Comparison of ENCODE assay signal across 26 cellular contexts in the genomic region with DNA sequence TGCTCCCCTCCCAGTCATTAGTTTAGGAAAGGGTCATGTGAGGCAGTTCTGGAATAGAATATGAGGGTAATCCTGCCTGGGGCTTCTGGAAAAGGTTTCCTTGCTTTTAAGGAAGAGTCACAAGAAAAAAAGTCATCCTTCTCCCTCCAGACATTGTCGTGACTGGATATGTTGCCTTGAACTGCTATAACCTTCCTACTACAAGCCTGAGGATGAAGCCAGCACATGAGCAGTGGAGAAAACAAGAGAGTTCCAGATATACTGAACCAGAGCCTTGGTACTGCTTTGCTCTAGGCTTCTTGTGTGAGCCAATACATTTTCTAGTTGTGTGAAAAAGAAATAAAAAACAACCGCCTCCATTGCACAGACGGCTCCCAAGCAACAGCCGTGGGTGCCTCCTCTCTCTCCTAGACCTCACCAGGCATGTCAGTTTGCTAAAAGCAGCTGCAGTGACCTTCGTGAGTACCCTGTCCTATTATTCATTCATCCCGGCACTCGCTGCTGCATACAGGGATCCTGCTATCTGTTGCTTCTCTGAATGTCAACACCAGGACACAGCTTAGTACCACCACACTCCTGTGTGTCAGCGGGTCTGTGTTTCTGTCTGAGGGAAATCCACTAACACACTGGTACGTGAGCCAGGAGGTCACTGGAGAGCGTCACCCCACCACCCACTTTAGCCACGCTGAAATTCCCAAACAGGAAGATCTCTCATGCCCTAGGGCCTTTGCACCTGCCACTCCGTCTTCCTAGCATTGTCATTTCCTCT.
"Had no signal": no experiment of that assay in that cellular context is flagged by ENCODE, and none has a peak within 500 bp of the region (broad histone marks: within the 10 kb centered on the region; RNA-seq: fewer than 3 reads in every experiment).

No MANE protein-coding gene starts in this region.

- H3K4me1 ChIP-seq: foreskin keratinocyte, uterus had no signal

- H3K4me1 Mint-ChIP-seq: activated B cell treated with CpG ODN at 0.5 μM for 24 hours; activated CD8-positive, alpha-beta memory T cell treated with anti-CD3 and anti-CD28 coated beads, Interleukin-2, amount 10 ng/mL, durations not matched to agents 7 days and 5 days; memory B cell; naive thymus-derived CD8-positive, alpha-beta T cell; T-cell had no signal

- H3K27me3 ChIP-seq: foreskin keratinocyte, right lobe of liver, uterus had no signal

- H3K9me3 Mint-ChIP-seq: activated B cell treated with CpG ODN at 0.5 μM for 24 hours; activated CD8-positive, alpha-beta T cell treated with anti-CD3 and anti-CD28 coated beads for 36 hours; activated naive CD4-positive, alpha-beta T cell treated with anti-CD3 and anti-CD28 coated beads, Interleukin-2, amount 50 U/mL, for 72 hours; effector memory CD8-positive, alpha-beta T cell; memory B cell; naive thymus-derived CD8-positive, alpha-beta T cell; stimulated activated naive CD8-positive, alpha-beta T cell treated with anti-CD3 and anti-CD28 coated beads, Interleukin-15, Interleukin-2, amounts not matched to agents 100 ng/mL and 50 ng/mL, for 24 hours; T-cell; T-helper 2 cell treated with Interferon-gamma antibody and Interleukin-4, amounts not matched to agents 5 μg/mL and 100 μg/mL, for 36 hours; type B pancreatic cell had no signal

- H3K36me3 ChIP-seq: right lobe of liver, uterus had no signal

- H3K27ac Mint-ChIP-seq: activated B cell treated with CpG ODN at 0.5 μM for 24 hours; activated CD8-positive, alpha-beta memory T cell treated with anti-CD3 and anti-CD28 coated beads, Interleukin-2, amount 10 ng/mL, durations not matched to agents 7 days and 5 days; activated CD8-positive, alpha-beta T cell treated with anti-CD3 and anti-CD28 coated beads for 36 hours; activated naive CD4-positive, alpha-beta T cell treated with anti-CD3 and anti-CD28 coated beads, Interleukin-2, amount 50 U/mL, for 72 hours; effector memory CD8-positive, alpha-beta T cell; memory B cell; naive thymus-derived CD8-positive, alpha-beta T cell; stimulated activated naive CD8-positive, alpha-beta T cell treated with anti-CD3 and anti-CD28 coated beads, Interleukin-15, Interleukin-2, amounts not matched to agents 100 ng/mL and 50 ng/mL, for 24 hours; T-cell; T-helper 2 cell treated with Interferon-gamma antibody and Interleukin-4, amounts not matched to agents 5 μg/mL and 100 μg/mL, for 36 hours; type B pancreatic cell had no signal

- H3K36me3 Mint-ChIP-seq: activated CD8-positive, alpha-beta memory T cell treated with anti-CD3 and anti-CD28 coated beads, Interleukin-2, amount 10 ng/mL, durations not matched to agents 7 days and 5 days; activated naive CD4-positive, alpha-beta T cell treated with anti-CD3 and anti-CD28 coated beads, Interleukin-2, amount 50 U/mL, for 72 hours; memory B cell; T-cell had no signal

- H3K9me3 ChIP-seq: right lobe of liver, uterus had no signal

- H3K27ac ChIP-seq: coronary artery, foreskin keratinocyte, right lobe of liver, skin epidermis, uterus had no signal

- DNase-seq: activated B cell treated with CpG ODN at 0.5 μM for 24 hours; activated CD4-positive, alpha-beta T cell treated with anti-CD3 and anti-CD28 coated beads, Interleukin-2, amount 50 U/mL, for 1 hour; activated CD8-positive, alpha-beta memory T cell treated with anti-CD3 and anti-CD28 coated beads, Interleukin-2, amount 10 ng/mL, durations not matched to agents 7 days and 5 days; activated CD8-positive, alpha-beta T cell treated with anti-CD3 and anti-CD28 coated beads for 36 hours; activated naive CD4-positive, alpha-beta T cell; activated T-cell treated with anti-CD3 and anti-CD28 coated beads, Interleukin-2, amount 50 U/mL, for 48 hours; anterior cingulate cortex; effector memory CD8-positive, alpha-beta T cell; foreskin keratinocyte; left cardiac atrium; midbrain; naive thymus-derived CD8-positive, alpha-beta T cell; right lobe of liver; stimulated activated CD4-positive, alpha-beta T cell treated with anti-CD3 and anti-CD28 coated beads, Interleukin-12 subunit alpha, Interleukin-12 subunit beta, amount 100 ng/mL, for 4 hours; stimulated activated CD4-positive, alpha-beta T cell treated with anti-CD3 and anti-CD28 coated beads, Interleukin-4, amount 100 ng/mL, for 1 hour; substantia nigra; T-cell; uterus had no signal

- H3K4me3 Mint-ChIP-seq: activated B cell treated with CpG ODN at 0.5 μM for 24 hours; activated CD8-positive, alpha-beta memory T cell treated with anti-CD3 and anti-CD28 coated beads, Interleukin-2, amount 10 ng/mL, durations not matched to agents 7 days and 5 days; activated CD8-positive, alpha-beta T cell treated with anti-CD3 and anti-CD28 coated beads for 36 hours; effector memory CD8-positive, alpha-beta T cell; memory B cell; naive thymus-derived CD8-positive, alpha-beta T cell; stimulated activated naive CD8-positive, alpha-beta T cell treated with anti-CD3 and anti-CD28 coated beads, Interleukin-15, Interleukin-2, amounts not matched to agents 100 ng/mL and 50 ng/mL, for 24 hours; T-cell; T-helper 2 cell treated with Interferon-gamma antibody and Interleukin-4, amounts not matched to agents 5 μg/mL and 100 μg/mL, for 36 hours; type B pancreatic cell had no signal

- ATAC-seq: activated CD8-positive, alpha-beta memory T cell treated with anti-CD3 and anti-CD28 coated beads, Interleukin-2, amount 10 ng/mL, durations not matched to agents 7 days and 5 days; activated CD8-positive, alpha-beta T cell treated with anti-CD3 and anti-CD28 coated beads for 36 hours; activated naive CD4-positive, alpha-beta T cell treated with anti-CD3 and anti-CD28 coated beads, Interleukin-2, amount 50 U/mL, for 72 hours; effector memory CD8-positive, alpha-beta T cell; foreskin keratinocyte; naive thymus-derived CD8-positive, alpha-beta T cell; right lobe of liver; T-cell had no signal

- FAIRE-seq: keratinocyte had no signal

- H3K27me3 Mint-ChIP-seq: activated B cell treated with CpG ODN at 0.5 μM for 24 hours; activated CD8-positive, alpha-beta T cell treated with anti-CD3 and anti-CD28 coated beads for 36 hours; memory B cell; stimulated activated naive CD8-positive, alpha-beta T cell treated with anti-CD3 and anti-CD28 coated beads, Interleukin-15, Interleukin-2, amounts not matched to agents 100 ng/mL and 50 ng/mL, for 24 hours; T-cell; type B pancreatic cell had no signal

- H3K4me3 ChIP-seq: coronary artery, right lobe of liver, skin epidermis, uterus had no signal
